24 cellular contexts compared by ENCODE assay signal in genomic region chr5:54601393-54601792, GRCh38.
DNase-seq lines count a peak whose midpoint lies in the region; ATAC-seq and TF ChIP-seq lines count a peak whose summit lies in the region.
"Had no signal": no experiment of that assay in that cellular context is flagged by ENCODE, and none has a peak within 500 bp of the region (broad histone marks: within the 10 kb centered on the region; RNA-seq: fewer than 3 reads in every experiment).

No MANE protein-coding gene starts in this region.

- H3K27ac ChIP-seq in breast epithelium (peak overlapping the region; percentile 43 to 46), gastroesophageal sphincter (peak overlapping the region in 3 of 4 donors; percentile 38 to 49 (median 46)), neutrophil (peak overlapping the region; percentile 91), uterus (peak overlapping the region; percentile 10 to 16)
- H3K27ac ChIP-seq: foreskin keratinocyte had no signal

- no peak overlapping the region for H3K4me3 ChIP-seq in breast epithelium
- no peak overlapping the region for H3K4me3 ChIP-seq in gastroesophageal sphincter
- H3K4me3 ChIP-seq in neutrophil (ENCODE audit: low read depth in 1 of 2, low read length in 1 of 2): peak overlapping the region; percentile 33
- H3K4me3 ChIP-seq in uterus: no peak overlapping the region
- H3K4me3 ChIP-seq: body of pancreas had no signal

- no peak for TF ChIP-seq CTCF in breast epithelium (IDR thresholded peaks at IDR 0.05)
- no peak for TF ChIP-seq CTCF in MCF 10A (IDR thresholded peaks at IDR 0.05; ENCODE audit: unreplicated experiment)
- no peak for TF ChIP-seq CTCF in gastroesophageal sphincter (IDR thresholded peaks at IDR 0.05)
- no peak for TF ChIP-seq CTCF in neutrophil (IDR thresholded peaks at IDR 0.05)
- no peak for TF ChIP-seq CTCF in uterus (IDR thresholded peaks at IDR 0.05)

- POLR2A ChIA-PET in MCF 10A (lab: Yijun Ruan, JAX): no interaction called here

- no peaks in the 10 kb centered on the region for H3K36me3 ChIP-seq in breast epithelium
- no peaks in the 10 kb centered on the region for H3K36me3 ChIP-seq in gastroesophageal sphincter
- no peaks in the 10 kb centered on the region for H3K36me3 ChIP-seq in neutrophil
- no peaks in the 10 kb centered on the region for H3K36me3 ChIP-seq in uterus

- peaks cover 9% of the 10 kb centered on the region for H3K27me3 Mint-ChIP-seq in MCF 10A (ENCODE audit: insufficient read depth, unreplicated experiment)
- no peaks in the 10 kb centered on the region for H3K27me3 Mint-ChIP-seq in activated T-cell treated with anti-CD3 and anti-CD28 coated beads, Interleukin-2, amount 50 U/mL, for 72 hours (ENCODE audit: low read depth)
- H3K27me3 Mint-ChIP-seq: CD8-positive, alpha-beta memory T cell had no signal

- no peak overlapping the region for H3K4me3 Mint-ChIP-seq in MCF 10A (ENCODE audit: unreplicated experiment)
- H3K4me3 Mint-ChIP-seq in activated T-cell treated with anti-CD3 and anti-CD28 coated beads, Interleukin-2, amount 50 U/mL, for 72 hours: no peak overlapping the region
- H3K4me3 Mint-ChIP-seq: activated CD4-positive, alpha-beta T cell treated with anti-CD3 and anti-CD28 coated beads for 36 hours; activated T-cell treated with anti-CD3 and anti-CD28 coated beads, Interleukin-2, amount 50 U/mL, for 4 hours; CD8-positive, alpha-beta memory T cell; T-helper 17 cell had no signal

- WGBS in gastroesophageal sphincter (ENCODE audit: low coverage in 1 of 2), 2 donors: 46 to 60% methylated on average over 1 to 3 of the region's 4 CpGs

- intact Hi-C loops in breast epithelium (cut with DNase I; ENCODE audit: low total_unique reads): no loop called here
- intact Hi-C loops in MCF 10A (cut with micrococcal nuclease): no loop called here
- intact Hi-C loops in uterus (cut with DNase I; ENCODE audit: low total_unique reads): no loop called here

- no peak overlapping the region for H3K27ac Mint-ChIP-seq in MCF 10A (ENCODE audit: low read depth, unreplicated experiment)
- no peak overlapping the region for H3K27ac Mint-ChIP-seq in activated T-cell treated with anti-CD3 and anti-CD28 coated beads, Interleukin-2, amount 50 U/mL, for 72 hours
- H3K27ac Mint-ChIP-seq: activated CD4-positive, alpha-beta T cell treated with anti-CD3 and anti-CD28 coated beads for 36 hours; CD8-positive, alpha-beta memory T cell; T-helper 17 cell had no signal

- no peaks in the 10 kb centered on the region for H3K36me3 Mint-ChIP-seq in MCF 10A (ENCODE audit: insufficient read depth, unreplicated experiment)
- H3K36me3 Mint-ChIP-seq in activated T-cell treated with anti-CD3 and anti-CD28 coated beads, Interleukin-2, amount 50 U/mL, for 72 hours (ENCODE audit: insufficient read depth in 2 of 2): peaks cover 9 to 13% of the 10 kb centered on the region in 2 donors

- H3K4me1 Mint-ChIP-seq in MCF 10A (ENCODE audit: insufficient read depth, unreplicated experiment): no peaks in the 10 kb centered on the region
- H3K4me1 Mint-ChIP-seq in activated T-cell treated with anti-CD3 and anti-CD28 coated beads, Interleukin-2, amount 50 U/mL, for 72 hours (ENCODE audit: low read depth): no peaks in the 10 kb centered on the region
- H3K4me1 Mint-ChIP-seq: activated CD4-positive, alpha-beta T cell treated with anti-CD3 and anti-CD28 coated beads for 36 hours had no signal

- BruUV-seq in MCF 10A (replicated peaks; lab: Mats Ljungman, UMichigan): no TSS peak

- no peak for TF ChIP-seq EP300 in gastroesophageal sphincter (IDR thresholded peaks at IDR 0.05)

- DNase-seq in breast epithelium (ENCODE audit: low spot score in 2 of 2): peak in 1 of 2 donors; percentile 63
- no peak for DNase-seq in MCF 10A (ENCODE audit: unreplicated experiment)
- DNase-seq in uterus: no peak
- DNase-seq in NCI-H2196 treated with DMSO at 0.1 percent for 48 hours (lab: John Stamatoyannopoulos, UW; ENCODE audit: unreplicated experiment): no peak
- no peak for DNase-seq in activated T-cell treated with anti-CD3 and anti-CD28 coated beads, Interleukin-2, amount 50 U/mL, for 72 hours
- DNase-seq: activated CD4-positive, alpha-beta T cell treated with anti-CD3 and anti-CD28 coated beads for 36 hours; activated naive CD4-positive, alpha-beta T cell; activated T-cell treated with anti-CD3 and anti-CD28 coated beads, Interleukin-2, amount 50 U/mL, for 4 hours; CD8-positive, alpha-beta memory T cell; DMS153; effector CD4-positive, alpha-beta T cell; hypothalamus; KG1; NCI-H1436 treated with DMSO at 0.1 percent for 48 hours; NCI-H526; SK-N-SH; stimulated activated CD4-positive, alpha-beta T cell treated with anti-CD3 and anti-CD28 coated beads, Interleukin-4, amount 100 ng/mL, for 1 hour; stimulated activated naive CD4-positive, alpha-beta T cell treated with Interleukin-2 at 50 U/mL for 16 hours; T-helper 17 cell had no signal

- H3K9me3 Mint-ChIP-seq in MCF 10A (ENCODE audit: unreplicated experiment): peaks cover 17% of the 10 kb centered on the region
- H3K9me3 Mint-ChIP-seq in activated T-cell treated with anti-CD3 and anti-CD28 coated beads, Interleukin-2, amount 50 U/mL, for 72 hours: peaks cover 12% of the 10 kb centered on the region in 2 donors

- no peak for TF ChIP-seq POLR2A in breast epithelium (IDR thresholded peaks at IDR 0.05)
- TF ChIP-seq POLR2A in gastroesophageal sphincter (IDR thresholded peaks at IDR 0.05): no peak
- no peak for TF ChIP-seq POLR2A in uterus (IDR thresholded peaks at IDR 0.05)

- no peaks in the 10 kb centered on the region for H3K4me1 ChIP-seq in breast epithelium
- H3K4me1 ChIP-seq in gastroesophageal sphincter: no peaks in the 10 kb centered on the region
- peaks cover 48 to 50% of the 10 kb centered on the region in 2 experiments for H3K4me1 ChIP-seq in neutrophil (ENCODE audit: control insufficient read depth in 1 of 2, insufficient read depth in 1 of 2, low read depth in 1 of 2, low read length in 1 of 2)
- no peaks in the 10 kb centered on the region for H3K4me1 ChIP-seq in uterus
- H3K4me1 ChIP-seq: body of pancreas, foreskin keratinocyte had no signal

- peak; percentile 51 for ATAC-seq in gastroesophageal sphincter
- ATAC-seq in esophagus mucosa: no peak
- no peak for ATAC-seq in activated T-cell treated with anti-CD3 and anti-CD28 coated beads, Interleukin-2, amount 50 U/mL, for 72 hours (replicated peaks in 1 of 2)
- ATAC-seq: activated CD4-positive, alpha-beta T cell treated with anti-CD3 and anti-CD28 coated beads for 36 hours; activated T-cell treated with anti-CD3 and anti-CD28 coated beads, Interleukin-2, amount 50 U/mL, for 4 hours; foreskin keratinocyte; T-helper 17 cell had no signal

- no peaks in the 10 kb centered on the region for H3K9me3 ChIP-seq in breast epithelium
- H3K9me3 ChIP-seq in gastroesophageal sphincter: peaks cover 0 to 12% (median 0%) of the 10 kb centered on the region in 3 donors
- H3K9me3 ChIP-seq in neutrophil: no peaks in the 10 kb centered on the region
- no peaks in the 10 kb centered on the region for H3K9me3 ChIP-seq in uterus
- H3K9me3 ChIP-seq: body of pancreas, SK-N-SH had no signal

- CTCF ChIA-PET in MCF 10A (lab: Yijun Ruan, JAX): no interaction called here

- H3K27me3 ChIP-seq in breast epithelium (no peaks in the 10 kb centered on the region), gastroesophageal sphincter (no peaks in the 10 kb centered on the region), neutrophil (no peaks in the 10 kb centered on the region), uterus (no peaks in the 10 kb centered on the region)
- H3K27me3 ChIP-seq: body of pancreas had no signal

Comparison
In these comparisons a context has a peak if more than half of its experiments do, and no peak if none do; other contexts are left out.
1. H3K27ac ChIP-seq: peak in every context shown above with its lines; median percentile 91 in neutrophil; 46 in gastroesophageal sphincter; 44 in breast epithelium; 13 in uterus.
2. H3K4me3 ChIP-seq: peak in neutrophil (2 of 2); none in breast epithelium (0 of 3), gastroesophageal sphincter (0 of 2) and uterus (0 of 2).